In genomic region chr4:103400405-103400804, GRCh38 we compare ENCODE assay signal across 11 cellular contexts.
A peak's percentile ranks its signal among the peaks of the same experiment; 100 is the strongest.
DNase-seq lines count a peak whose midpoint lies in the region; ATAC-seq and TF ChIP-seq lines count a peak whose summit lies in the region.
"Had no signal": no experiment of that assay in that cellular context is flagged by ENCODE, and none has a peak within 500 bp of the region (broad histone marks: within the 10 kb centered on the region; RNA-seq: fewer than 3 reads in every experiment).

No MANE protein-coding gene starts in this region.

- TF ChIP-seq CTCF in NB4 (IDR thresholded peaks at IDR 0.05; ENCODE audit: low read depth, low read length): no peak

- DNase-seq in NB4 (ENCODE audit: low read depth) (peak; percentile 17), kidney tubule cell (ENCODE audit: low spot score) (peak; percentile 43), KG1 (lab: John Stamatoyannopoulos, UW) (no peak), NCI-H187 (lab: John Stamatoyannopoulos, UW) (no peak), anterior cingulate cortex (lab: John Stamatoyannopoulos, UW) (no peak), AG20443 (ENCODE audit: low spot score) (no peak)
- DNase-seq: activated T-cell treated with anti-CD3 and anti-CD28 coated beads, Interleukin-2, amount 50 U/mL, for 24 hours; dermis blood vessel endothelial cell; NCI-H2171 had no signal

- no peak overlapping the region for H3K4me3 ChIP-seq in NB4 (ENCODE audit: low read depth, low read length)

- ATAC-seq in GM19455 (IDR thresholded peaks at IDR 0.05; ENCODE audit: unreplicated experiment) (peak; percentile 49), HG02884 (IDR thresholded peaks at IDR 0.05; ENCODE audit: unreplicated experiment) (peak; percentile 73)

- no peak for TF ChIP-seq POLR2A in NB4 (IDR thresholded peaks at IDR 0.05; ENCODE audit: extremely low read depth, insufficient read length)

Comparison
In these comparisons a context has a peak if more than half of its experiments do, and no peak if none do; other contexts are left out.
1. DNase-seq: peak in NB4 (single experiment) and kidney tubule cell (single experiment); none in KG1 (single experiment), NCI-H187 (0 of 2), anterior cingulate cortex (0 of 58) and AG20443 (single experiment).